ENCODE assay signal across 10 cellular contexts in the genomic region with DNA sequence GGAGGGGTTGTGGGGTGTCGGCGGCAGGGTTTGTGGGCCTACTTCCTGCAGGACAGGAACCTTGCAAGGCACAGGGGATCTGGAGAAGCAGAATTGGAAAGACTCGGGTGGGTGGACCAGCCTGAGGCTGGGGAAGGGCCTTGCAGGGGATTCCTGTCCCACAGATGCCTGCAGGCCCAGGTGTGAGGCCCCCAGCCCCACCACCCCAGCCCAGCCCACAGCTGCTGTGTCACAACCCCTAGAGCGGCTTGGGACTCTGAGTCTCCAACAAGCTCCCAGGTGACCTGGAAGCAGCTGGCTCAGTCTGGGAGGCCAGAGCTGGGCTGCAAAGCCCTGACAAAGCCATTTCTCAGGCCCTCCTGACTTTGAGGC.
DNase-seq lines count a peak whose midpoint lies in the region; ATAC-seq, FAIRE-seq and TF ChIP-seq lines count a peak whose summit lies in the region.
"Had no signal": no experiment of that assay in that cellular context is flagged by ENCODE, and none has a peak within 500 bp of the region (broad histone marks: within the 10 kb centered on the region; RNA-seq: fewer than 3 reads in every experiment).

No MANE protein-coding gene starts in this region.

- H4K20me1 ChIP-seq in IMR-90 (ENCODE audit: insufficient read depth, low read length) = no peaks in the 10 kb centered on the region

- H3K23ac ChIP-seq in IMR-90 (ENCODE audit: low read depth, low read length) (no peak overlapping the region), neuronal stem cell (ENCODE audit: low read depth, low read length, poor library complexity) (no peak overlapping the region)

- no peaks in the 10 kb centered on the region for H3K9me3 ChIP-seq in CD4-positive, CD25-positive, alpha-beta regulatory T cell (ENCODE audit: control insufficient read depth in 2 of 2, low read length in 2 of 2)
- no peaks in the 10 kb centered on the region for H3K9me3 ChIP-seq in IMR-90 (ENCODE audit: control insufficient read depth, insufficient read depth, low read length)
- no peaks in the 10 kb centered on the region for H3K9me3 ChIP-seq in breast epithelium
- H3K9me3 ChIP-seq in neuronal stem cell (replicated peaks in 1 of 2; ENCODE audit: control insufficient read depth in 2 of 2, insufficient read depth in 1 of 2, low read depth in 1 of 2, low read length in 2 of 2) = no peaks in the 10 kb centered on the region
- H3K9me3 ChIP-seq in pancreas = no peaks in the 10 kb centered on the region
- H3K9me3 ChIP-seq: SJCRH30 had no signal

- H4K8ac ChIP-seq in IMR-90 (ENCODE audit: low read depth in 2 of 2, low read length in 2 of 2) (no peak overlapping the region), neuronal stem cell (ENCODE audit: low read depth, low read length) (no peak overlapping the region)

- dilution Hi-C loops in IMR-90 (cut with HindIII; ENCODE audit: low sequenced_read_pairs, unreplicated experiment) = no loop called here

- H3K4me3 Mint-ChIP-seq in CD4-positive, CD25-positive, alpha-beta regulatory T cell = peak overlapping the region; percentile 63 to 89 (median 78)

- no peak overlapping the region for H2BK120ac ChIP-seq in IMR-90 (ENCODE audit: low read depth, low read length)
- no peak overlapping the region for H2BK120ac ChIP-seq in neuronal stem cell (ENCODE audit: low read depth, low read length)

- no TSS peak for BruUV-seq in IMR-90 (replicated peaks; lab: Mats Ljungman, UMichigan)

- no peak overlapping the region for H3K9ac ChIP-seq in IMR-90 (ENCODE audit: low read depth, low read length)
- no peak overlapping the region for H3K9ac ChIP-seq in neuronal stem cell (ENCODE audit: low read depth, low read length, poor library complexity)

- TF ChIP-seq CTCF in IMR-90 (conservative IDR thresholded peaks at IDR 0.05; ENCODE audit: low read depth, low read length) (no peak), breast epithelium (IDR thresholded peaks at IDR 0.05) (no peak), pancreas (IDR thresholded peaks at IDR 0.05) (no peak)

- no peak for DNase-seq in CD4-positive, CD25-positive, alpha-beta regulatory T cell
- DNase-seq in IMR-90 (no peak), breast epithelium (ENCODE audit: low spot score in 2 of 2) (no peak), neuronal stem cell (ENCODE audit: low spot score) (no peak), HTR-8/SVneo (ENCODE audit: insufficient read length, low spot score) (no peak), pancreas (no peak)
- DNase-seq: NCI-H345, SJCRH30 had no signal

- H3K18ac ChIP-seq in IMR-90 (ENCODE audit: low read depth, low read length) (no peak overlapping the region), neuronal stem cell (ENCODE audit: low read length) (peak overlapping the region; percentile 46)

- no peak for TF ChIP-seq RAD21 in IMR-90 (IDR thresholded peaks at IDR 0.05; ENCODE audit: low read length)

- ATAC-seq in CD4-positive, CD25-positive, alpha-beta regulatory T cell (ENCODE audit: low read depth in 2 of 2) = no peak
- ATAC-seq in IMR-90 (ENCODE audit: low read depth) (no peak), HG03175 (IDR thresholded peaks at IDR 0.05; ENCODE audit: unreplicated experiment) (no peak), HG03280 (IDR thresholded peaks at IDR 0.05; ENCODE audit: unreplicated experiment) (no peak), pancreas (no peak)

- no peak overlapping the region for H2BK12ac ChIP-seq in neuronal stem cell (ENCODE audit: low read length)

- H2BK20ac ChIP-seq in IMR-90 (ENCODE audit: low read depth, low read length) = no peak overlapping the region

- peaks cover 8% of the 10 kb centered on the region; the same call in 1 of the 2 replicates for H3K9me1 ChIP-seq in IMR-90 (ENCODE audit: insufficient read depth, low read length)

- no CpG with 5 or more reads among the region's 4 CpGs for WGBS in IMR-90 (ENCODE audit: extremely low coverage in 2 of 2, insufficient read length in 1 of 2), 2 experiments
- no CpG with 5 or more reads among the region's 4 CpGs for WGBS in neuronal stem cell (ENCODE audit: extremely low coverage in 2 of 2, insufficient read length in 2 of 2, insufficient replicate concordance in 1 of 2), 2 donors
- WGBS in pancreas, 2 donors = 85 to 91% methylated on average over 4 of the region's 4 CpGs

- H4K91ac ChIP-seq in IMR-90 (ENCODE audit: insufficient read depth, low read depth, low read length) = 0 out of 2 replicates have a peak overlapping the region, but pooled peaks have one; percentile 2
- H4K91ac ChIP-seq in neuronal stem cell (ENCODE audit: low read depth, low read length, poor library complexity) = no peak overlapping the region

- H3K36me3 Mint-ChIP-seq in CD4-positive, CD25-positive, alpha-beta regulatory T cell = no peaks in the 10 kb centered on the region

- H3K4me3 ChIP-seq in CD4-positive, CD25-positive, alpha-beta regulatory T cell (ENCODE audit: low read depth, low read length) = peak overlapping the region; percentile 40
- H3K4me3 ChIP-seq in IMR-90 (ENCODE audit: insufficient read depth, low read depth, low read length) = no peak overlapping the region
- no peak overlapping the region for H3K4me3 ChIP-seq in breast epithelium
- H3K4me3 ChIP-seq in neuronal stem cell (ENCODE audit: low read length in 2 of 2) = no peak overlapping the region
- H3K4me3 ChIP-seq in pancreas = no peak overlapping the region
- H3K4me3 ChIP-seq: SJCRH30 had no signal

- H3K14ac ChIP-seq in IMR-90 (replicated peaks; ENCODE audit: low read depth, low read length) = no peak overlapping the region
- no peak overlapping the region for H3K14ac ChIP-seq in neuronal stem cell (ENCODE audit: low read length)

- no peak overlapping the region for H3K56ac ChIP-seq in IMR-90 (ENCODE audit: extremely low read depth, insufficient read depth, low read length)

- H3K27me3 Mint-ChIP-seq in CD4-positive, CD25-positive, alpha-beta regulatory T cell = no peaks in the 10 kb centered on the region

- no peaks in the 10 kb centered on the region for H3K9me3 Mint-ChIP-seq in CD4-positive, CD25-positive, alpha-beta regulatory T cell

- H3K36me3 ChIP-seq in CD4-positive, CD25-positive, alpha-beta regulatory T cell (ENCODE audit: control insufficient read depth, insufficient read depth, low read length) = no peaks in the 10 kb centered on the region
- H3K36me3 ChIP-seq in IMR-90 (ENCODE audit: control insufficient read depth, insufficient read depth, low read length) (no peaks in the 10 kb centered on the region), breast epithelium (no peaks in the 10 kb centered on the region), neuronal stem cell (replicated peaks in 1 of 2; ENCODE audit: control insufficient read depth in 2 of 2, insufficient read depth in 2 of 2, low read length in 2 of 2) (no peaks in the 10 kb centered on the region), pancreas (no peaks in the 10 kb centered on the region)
- H3K36me3 ChIP-seq: SJCRH30 had no signal

- H2AK5ac ChIP-seq in IMR-90 (ENCODE audit: low read depth, low read length) (0 out of 2 replicates have a peak overlapping the region, but pooled peaks have one; percentile 26), neuronal stem cell (ENCODE audit: low read depth, low read length) (peak overlapping the region; percentile 85)

- H2BK5ac ChIP-seq in IMR-90 (ENCODE audit: low read depth, low read length, poor library complexity, severe bottlenecking) (no peak overlapping the region), neuronal stem cell (ENCODE audit: low read length) (no peak overlapping the region)

- in situ Hi-C loops in IMR-90 (cut with MboI; ENCODE audit: low sequenced_read_pairs) = no loop called here

- H3K27me3 ChIP-seq in CD4-positive, CD25-positive, alpha-beta regulatory T cell (ENCODE audit: control insufficient read depth, insufficient read depth, low read length) = no peaks in the 10 kb centered on the region
- H3K27me3 ChIP-seq in IMR-90 (ENCODE audit: control insufficient read depth, insufficient read depth, low read length) (no peaks in the 10 kb centered on the region), breast epithelium (no peaks in the 10 kb centered on the region), neuronal stem cell (ENCODE audit: control insufficient read depth in 3 of 3, insufficient read depth in 3 of 3, low read depth in 1 of 3, low read length in 3 of 3) (no peaks in the 10 kb centered on the region), pancreas (no peaks in the 10 kb centered on the region)
- H3K27me3 ChIP-seq: SJCRH30 had no signal

- peak overlapping the region; percentile 91 for H3K27ac ChIP-seq in CD4-positive, CD25-positive, alpha-beta regulatory T cell (ENCODE audit: insufficient read depth, low read length, poor library complexity, severe bottlenecking)
- H3K27ac ChIP-seq in IMR-90 (ENCODE audit: insufficient read depth, low read length) = no peak overlapping the region
- H3K27ac ChIP-seq in breast epithelium = peak overlapping the region; percentile 89 to 93
- H3K27ac ChIP-seq in neuronal stem cell (replicated peaks; ENCODE audit: low read length) = no peak overlapping the region
- peak overlapping the region in 2 of 4 donors; percentile 41 to 55 for H3K27ac ChIP-seq in pancreas
- H3K27ac ChIP-seq: SJCRH30 had no signal

- no peak for FAIRE-seq in HTR-8/SVneo (lab: Jason Lieb, UNC)
- FAIRE-seq in pancreas (lab: Jason Lieb, UNC) = no peak

- H2AK9ac ChIP-seq in IMR-90 (replicated peaks; ENCODE audit: low read depth, low read length, poor library complexity) = no peak overlapping the region

- intact Hi-C loops in IMR-90 (cut with micrococcal nuclease) (no loop called here), breast epithelium (cut with DNase I; ENCODE audit: low total_unique reads) (loop anchor here (10.0 kb wide), 1 partner anchor 81 kb away; no protein-coding TSS in a partner anchor), pancreas (cut with DNase I) (loop anchor here in 1 of 3 donors (10.0 kb wide), 1 partner anchor 91 kb away; the partner anchor contains the start of gene ZFP36L2)

- no peak overlapping the region for H4K5ac ChIP-seq in IMR-90 (ENCODE audit: low read depth, low read length)

- H3K4ac ChIP-seq in IMR-90 (ENCODE audit: low read depth, low read length) (no peak overlapping the region), neuronal stem cell (ENCODE audit: low read length) (no peak overlapping the region)

- H3K27ac Mint-ChIP-seq in CD4-positive, CD25-positive, alpha-beta regulatory T cell = peak overlapping the region; percentile 99 to 100 (median 99)

- H3K4me1 Mint-ChIP-seq in CD4-positive, CD25-positive, alpha-beta regulatory T cell = peaks cover 32 to 99% (median 72%) of the 10 kb centered on the region in 4 donors

- H2BK15ac ChIP-seq in IMR-90 (ENCODE audit: low read depth, low read length) = no peak overlapping the region
- H2BK15ac ChIP-seq in neuronal stem cell (ENCODE audit: low read length) = peak overlapping the region; percentile 72

- H2AFZ ChIP-seq in IMR-90 (replicated peaks; ENCODE audit: low read length, poor library complexity) = no peak overlapping the region
- H2AFZ ChIP-seq in neuronal stem cell (ENCODE audit: low read length) = no peak overlapping the region

- CTCF ChIA-PET in IMR-90 (lab: Yijun Ruan, JAX) = no interaction called here

- TF ChIP-seq POLR2A in IMR-90 (IDR thresholded peaks at IDR 0.05; ENCODE audit: low read depth, low read length) (no peak), breast epithelium (IDR thresholded peaks at IDR 0.05) (no peak)

- peaks cover 99% of the 10 kb centered on the region for H3K4me1 ChIP-seq in CD4-positive, CD25-positive, alpha-beta regulatory T cell (ENCODE audit: control insufficient read depth, insufficient read depth, low read length, poor library complexity, severe bottlenecking)
- H3K4me1 ChIP-seq in IMR-90 (ENCODE audit: control insufficient read depth, insufficient read depth, low read length) (peaks cover 16% of the 10 kb centered on the region), breast epithelium (peaks cover 8 to 25% of the 10 kb centered on the region in 2 donors), neuronal stem cell (ENCODE audit: control insufficient read depth in 2 of 2, insufficient read depth in 1 of 2, low read depth in 1 of 2, low read length in 2 of 2) (peaks cover 32 to 39% of the 10 kb centered on the region in 2 donors), pancreas (peaks cover 0 to 20% (median 0%) of the 10 kb centered on the region in 3 donors)

- H3K79me1 ChIP-seq in IMR-90 (ENCODE audit: low read depth in 1 of 2, low read length in 2 of 2) = no peaks in the 10 kb centered on the region; a peak in 1 of 4 replicates
- no peaks in the 10 kb centered on the region for H3K79me1 ChIP-seq in neuronal stem cell (ENCODE audit: low read depth, low read length)

- H3K4me2 ChIP-seq in IMR-90 (ENCODE audit: low read depth, low read length) = no peak overlapping the region
- no peak overlapping the region for H3K4me2 ChIP-seq in neuronal stem cell (ENCODE audit: insufficient read depth, low read length, poor library complexity, severe bottlenecking)

- POLR2A ChIA-PET in IMR-90 (lab: Charles Lee; ENCODE audit: unreplicated experiment) = no interaction called here

Comparison
In these comparisons a context has a peak if more than half of its experiments do, and no peak if none do; other contexts are left out.
1. H3K27ac ChIP-seq: peak in CD4-positive, CD25-positive, alpha-beta regulatory T cell (single experiment) and breast epithelium (2 of 2); none in IMR-90 (single experiment) and neuronal stem cell (single experiment).